Comparison of ENCODE assay signal across 1 cellular context in genomic region chr11:79440451-79441158, GRCh38.
TF ChIP-seq lines count a peak whose summit lies in the region.

TENM4 (minus strand) TSS chr11:79441030; CDS start chr11:79069944, 371,086 bp downstream.

TF ChIP-seq in K562, 482 proteins besides CTCF, POLR2A, EP300 and RAD21 (continued from another document):
- no peak for TF ChIP-seq CTCFL (IDR thresholded peaks at IDR 0.05; ENCODE audit: borderline replicate concordance, insufficient read depth, low read depth, low read length, poor library complexity, severe bottlenecking)
- no peak for TF ChIP-seq TSHZ1 (CRISPR knock-in tag; IDR thresholded peaks at IDR 0.05)
- no peak for TF ChIP-seq TCF15 (CRISPR knock-in tag; IDR thresholded peaks at IDR 0.05)
- TF ChIP-seq E2F8 (IDR thresholded peaks at IDR 0.05; ENCODE audit: low read depth, partially characterized antibody), result no peak
- TF ChIP-seq BCL6 (CRISPR knock-in tag; IDR thresholded peaks at IDR 0.05), result no peak
